1 cellular context compared by ENCODE assay signal in genomic region chr1:32221980-32222751, GRCh38.
TF ChIP-seq lines count a peak whose summit lies in the region.

Gene EIF3I (plus strand): TSS chr1:32222407. CDS start chr1:32222442, 35 bp downstream.
Gene TMEM234 (minus strand): TSS chr1:32222353. CDS start chr1:32222322, 31 bp downstream.

TF ChIP-seq in HepG2, 621 proteins besides CTCF, POLR2A, EP300 and RAD21 (continued from another document and continues in another):
- TF ChIP-seq ZNF639 (CRISPR knock-in tag; conservative IDR thresholded peaks at IDR 0.05) (no peak), MBD4 (IDR thresholded peaks at IDR 0.05; ENCODE audit: borderline replicate concordance, low read length) (no peak), MATR3 (CRISPR knock-in tag; IDR thresholded peaks at IDR 0.05) (no peak), GATA4 (IDR thresholded peaks at IDR 0.05; ENCODE audit: borderline replicate concordance, low read depth) (0 out of 2 replicates have a peak, but pooled peaks have one; percentile 48), ZBTB21 (CRISPR knock-in tag; IDR thresholded peaks at IDR 0.05) (peak; percentile 89), MTA1 (CRISPR knock-in tag; IDR thresholded peaks at IDR 0.05; ENCODE audit: borderline replicate concordance) (no peak), SRF (IDR thresholded peaks at IDR 0.05; ENCODE audit: low read depth, low read length) (0 out of 2 replicates have a peak, but pooled peaks have one; percentile 5), ZKSCAN5 (CRISPR knock-in tag; IDR thresholded peaks at IDR 0.05) (no peak), U2AF1 (optimal IDR thresholded peaks at IDR 0.05; ENCODE audit: low read depth, low read length) (peak; percentile 23), ZNF740 (CRISPR knock-in tag; IDR thresholded peaks at IDR 0.05) (no peak), ZNF761 (CRISPR knock-in tag; conservative IDR thresholded peaks at IDR 0.05) (no peak), KAT8 (CRISPR knock-in tag; IDR thresholded peaks at IDR 0.05) (peak; percentile 93), ZNF251 (CRISPR knock-in tag; IDR thresholded peaks at IDR 0.05) (no peak), ZNF17 (CRISPR knock-in tag; IDR thresholded peaks at IDR 0.05) (no peak), THAP9 (CRISPR knock-in tag; IDR thresholded peaks at IDR 0.05; ENCODE audit: borderline replicate concordance) (peak; percentile 86; the same call in 1 of the 2 replicates), ZNF530 (CRISPR knock-in tag; IDR thresholded peaks at IDR 0.05; ENCODE audit: low read depth) (no peak), CENPX (CRISPR knock-in tag; IDR thresholded peaks at IDR 0.05) (no peak), ARNT2 (CRISPR knock-in tag; IDR thresholded peaks at IDR 0.05; ENCODE audit: low read depth) (no peak), NFATC3 (CRISPR knock-in tag; IDR thresholded peaks at IDR 0.05) (0 out of 2 replicates have a peak, but pooled peaks have one; percentile 31), ZBTB7A (CRISPR knock-in tag; IDR thresholded peaks at IDR 0.05) (peak; percentile 74), AGO1 (IDR thresholded peaks at IDR 0.05; ENCODE audit: low read depth, low read length, poor library complexity, severe bottlenecking) (no peak), EED (CRISPR knock-in tag; IDR thresholded peaks at IDR 0.05) (no peak), NFKB2 (CRISPR knock-in tag; IDR thresholded peaks at IDR 0.05; ENCODE audit: borderline replicate concordance) (no peak; the same call in 1 of the 2 replicates), ZNF83 (CRISPR knock-in tag; IDR thresholded peaks at IDR 0.05; ENCODE audit: borderline replicate concordance) (no peak), FOXA1 (IDR thresholded peaks at IDR 0.05) (no peak), FOXA1 (CRISPR knock-in tag; IDR thresholded peaks at IDR 0.05) (no peak), ZNF362 (CRISPR knock-in tag; IDR thresholded peaks at IDR 0.05; ENCODE audit: borderline replicate concordance) (no peak), ZNF205 (CRISPR knock-in tag; IDR thresholded peaks at IDR 0.05) (no peak), PAXIP1 (CRISPR knock-in tag; conservative IDR thresholded peaks at IDR 0.05) (peak; percentile 35; the same call in 1 of the 2 replicates), AGO2 (optimal IDR thresholded peaks at IDR 0.05; ENCODE audit: low read depth, low read length) (no peak), ZNF552 (CRISPR knock-in tag; IDR thresholded peaks at IDR 0.05; ENCODE audit: borderline replicate concordance) (0 out of 2 replicates have a peak, but pooled peaks have one; percentile 32), HOMEZ (CRISPR knock-in tag; IDR thresholded peaks at IDR 0.05; ENCODE audit: low read depth) (no peak), GPN1 (CRISPR knock-in tag; IDR thresholded peaks at IDR 0.05; ENCODE audit: borderline replicate concordance) (no peak), RBM39 (IDR thresholded peaks at IDR 0.05; ENCODE audit: low read depth, low read length, poor library complexity, severe bottlenecking) (no peak), HIC2 (CRISPR knock-in tag; IDR thresholded peaks at IDR 0.05; ENCODE audit: low read depth) (no peak), ZNF329 (CRISPR knock-in tag; IDR thresholded peaks at IDR 0.05; ENCODE audit: low read depth) (peak; percentile 51; the same call in 1 of the 2 replicates), ZNF556 (CRISPR knock-in tag; IDR thresholded peaks at IDR 0.05; ENCODE audit: borderline replicate concordance) (peak; percentile 66; the same call in 1 of the 2 replicates), RERE (CRISPR knock-in tag; IDR thresholded peaks at IDR 0.05; ENCODE audit: low read depth) (no peak), SIN3B (IDR thresholded peaks at IDR 0.05; ENCODE audit: low read length) (no peak), JUN (CRISPR knock-in tag; IDR thresholded peaks at IDR 0.05) (no peak)
